ENCODE assay signal across 22 cellular contexts in genomic region chr22:39194098-39194497, GRCh38.
"Had no signal": no experiment of that assay in that cellular context is flagged by ENCODE, and none has a peak within 500 bp of the region (broad histone marks: within the 10 kb centered on the region; RNA-seq: fewer than 3 reads in every experiment).

No MANE protein-coding gene starts in this region.

- FAIRE-seq: kidney, urothelium cell line had no signal

- H3K4me1 ChIP-seq: esophagus muscularis mucosa, foreskin keratinocyte, gastroesophageal sphincter, heart left ventricle, psoas muscle, tibial nerve, upper lobe of left lung had no signal

- H3K4me3 ChIP-seq: esophagus muscularis mucosa, gastroesophageal sphincter, heart left ventricle, hepatocyte, lung, ovary, psoas muscle, skin epidermis, spleen, thoracic aorta, tibial nerve, upper lobe of left lung had no signal

- DNase-seq: cortex of kidney; effector memory CD8-positive, alpha-beta T cell; foreskin keratinocyte; heart left ventricle; natural killer cell; occipital lobe; ovary; posterior cingulate gyrus; psoas muscle; right cardiac atrium; spleen; stimulated activated CD4-positive, alpha-beta T cell treated with anti-CD3 and anti-CD28 coated beads, Interleukin-4, amount 100 ng/mL, for 4 hours had no signal

- H3K9me3 ChIP-seq: ovary, psoas muscle, upper lobe of left lung had no signal

- H3K27ac ChIP-seq: esophagus muscularis mucosa, foreskin keratinocyte, gastroesophageal sphincter, heart left ventricle, hepatocyte, ovary, psoas muscle, skin epidermis, spleen, thoracic aorta, tibial nerve, upper lobe of left lung had no signal

- H3K36me3 ChIP-seq: esophagus muscularis mucosa, gastroesophageal sphincter, heart left ventricle, ovary, spleen, thoracic aorta, tibial nerve, upper lobe of left lung had no signal
